Comparison of ENCODE assay signal across 2 cellular contexts in the genomic region with DNA sequence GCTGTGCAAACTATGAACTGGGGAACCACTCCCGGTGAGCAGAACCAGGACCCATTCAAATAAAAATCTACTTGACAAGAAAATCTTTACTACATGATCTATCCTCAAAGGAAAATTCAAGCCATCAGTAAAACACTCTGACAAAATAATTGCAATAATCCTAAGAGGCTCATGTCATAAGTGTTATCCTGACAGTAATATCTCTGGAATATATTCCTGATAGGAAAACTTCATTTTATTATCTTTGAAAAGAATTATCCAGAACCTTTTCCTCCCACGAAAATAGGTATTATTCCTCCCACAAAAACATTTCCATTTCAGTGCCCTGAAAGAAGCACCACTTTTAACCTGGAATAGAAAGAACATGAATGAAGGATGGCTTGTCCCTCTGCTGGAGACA.
TF ChIP-seq lines count a peak whose summit lies in the region.

No MANE protein-coding gene starts in this region.

TF ChIP-seq in HCT116, 20 proteins besides CTCF, POLR2A, EP300 and RAD21 (continued from another document):
- TF ChIP-seq, protein P1, sequence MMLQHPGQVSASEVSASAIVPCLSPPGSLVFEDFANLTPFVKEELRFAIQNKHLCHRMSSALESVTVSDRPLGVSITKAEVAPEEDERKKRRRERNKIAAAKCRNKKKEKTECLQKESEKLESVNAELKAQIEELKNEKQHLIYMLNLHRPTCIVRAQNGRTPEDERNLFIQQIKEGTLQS (IDR thresholded peaks at IDR 0.05): no peak
- TF ChIP-seq EGR1 (IDR thresholded peaks at IDR 0.05; ENCODE audit: low read depth) (no peak), EZH2phosphoT487 (IDR thresholded peaks at IDR 0.05; ENCODE audit: borderline replicate concordance) (no peak), EZH2 (IDR thresholded peaks at IDR 0.05) (no peak), SRF (IDR thresholded peaks at IDR 0.05; ENCODE audit: low read depth) (no peak), YY1 (IDR thresholded peaks at IDR 0.05; ENCODE audit: extremely low read depth, insufficient replicate concordance, low read depth, low read length) (no peak), JUND (IDR thresholded peaks at IDR 0.05) (no peak), SP1 (IDR thresholded peaks at IDR 0.05; ENCODE audit: low read depth) (no peak)
TF ChIP-seq in HCT116: peak in this region for 0.

TF ChIP-seq in neural cell, 6 proteins besides CTCF, POLR2A, EP300 and RAD21 (continued from another document):
- no peak for TF ChIP-seq EZH2 (IDR thresholded peaks at IDR 0.05; ENCODE audit: borderline replicate concordance, insufficient read depth, low read length, poor library complexity, severe bottlenecking)
TF ChIP-seq in neural cell: peak in this region for 2.
